9 cellular contexts compared by ENCODE assay signal in the genomic region with DNA sequence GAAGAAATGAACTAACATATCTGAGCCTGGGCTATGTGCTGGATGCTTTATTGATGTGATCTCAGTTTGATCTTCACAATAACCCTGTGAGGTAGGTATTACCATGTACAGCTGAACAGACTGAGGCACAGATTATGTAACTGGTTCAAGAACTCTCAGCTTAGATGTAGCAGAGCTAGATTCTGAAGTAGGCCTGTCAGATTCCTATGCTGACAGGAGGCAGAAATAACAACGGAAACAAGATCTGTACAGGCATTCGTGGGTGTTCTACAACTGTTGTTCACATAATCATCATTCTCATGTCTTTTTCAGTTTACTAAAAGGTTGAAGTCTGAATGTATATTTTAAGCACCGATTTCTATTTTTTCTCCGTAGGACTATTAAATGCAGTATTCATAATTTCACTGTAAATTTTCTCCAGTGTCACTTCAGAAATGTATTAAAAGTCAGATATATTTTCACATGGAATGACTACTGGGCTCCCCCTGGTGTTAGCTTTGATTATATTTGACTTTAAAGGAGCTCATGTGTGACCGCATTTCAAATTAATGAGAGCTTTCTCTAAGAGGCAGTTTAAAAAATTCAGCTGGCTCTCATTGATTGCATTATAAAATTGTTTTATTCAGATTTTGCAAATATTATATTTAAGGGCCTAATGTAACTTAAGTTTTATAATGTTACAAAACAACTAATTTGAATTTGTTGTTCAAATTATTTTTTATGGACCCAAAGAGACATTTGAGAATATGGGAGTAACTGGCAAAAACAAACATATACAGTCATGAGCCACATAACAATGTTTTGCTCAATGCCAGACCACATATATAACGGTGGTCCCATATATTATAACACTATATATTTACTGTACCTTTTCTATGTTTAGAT. TPM values are rescaled to one million over a fixed set of nuclear protein-coding genes. Genes with fewer than 3 reads are reported as not detected.
DNase-seq lines count a peak whose midpoint lies in the region; TF ChIP-seq lines count a peak whose summit lies in the region.
"Had no signal": no experiment of that assay in that cellular context is flagged by ENCODE, and none has a peak within 500 bp of the region (broad histone marks: within the 10 kb centered on the region; RNA-seq: fewer than 3 reads in every experiment).

No MANE protein-coding gene starts in this region.

- H3K27me3 Mint-ChIP-seq in glutamatergic neuron (ENCODE audit: unreplicated experiment) (no peaks in the 10 kb centered on the region), immature natural killer cell (ENCODE audit: low read depth in 3 of 3) (peaks cover 0 to 6% (median 0%) of the 10 kb centered on the region in 3 donors)
- peaks cover 14% of the 10 kb centered on the region for H3K27me3 Mint-ChIP-seq in activated naive CD4-positive, alpha-beta T cell treated with anti-CD3 and anti-CD28 coated beads, Interleukin-2, amount 10 ng/mL, durations not matched to agents 7 days and 5 days

- H3K36me3 Mint-ChIP-seq in glutamatergic neuron (ENCODE audit: unreplicated experiment), result no peaks in the 10 kb centered on the region
- no peaks in the 10 kb centered on the region for H3K36me3 Mint-ChIP-seq in immature natural killer cell
- no peaks in the 10 kb centered on the region for H3K36me3 Mint-ChIP-seq in activated naive CD4-positive, alpha-beta T cell treated with anti-CD3 and anti-CD28 coated beads, Interleukin-2, amount 10 ng/mL, durations not matched to agents 7 days and 5 days
- H3K36me3 Mint-ChIP-seq: naive thymus-derived CD4-positive, alpha-beta T cell had no signal

- TF ChIP-seq CTCF in LNCaP clone FGC (IDR thresholded peaks at IDR 0.05; ENCODE audit: control insufficient read depth, extremely low read depth, insufficient read depth) (peak; percentile 41), glutamatergic neuron (IDR thresholded peaks at IDR 0.05; ENCODE audit: partially characterized antibody, unreplicated experiment) (peak; percentile 76), uterus (IDR thresholded peaks at IDR 0.05) (peak; percentile 21 to 41 (median 32))

- H3K27ac ChIP-seq in uterus, result no peak overlapping the region

- H3K9me3 ChIP-seq in uterus, result no peaks in the 10 kb centered on the region

- DNase-seq in DMS53 treated with DMSO at 0.1 percent for 48 hours (lab: John Stamatoyannopoulos, UW; ENCODE audit: unreplicated experiment), result peak; percentile 31
- DNase-seq in LNCaP clone FGC (ENCODE audit: low read depth), result no peak
- DNase-seq in SKM-1 (lab: John Stamatoyannopoulos, UW; ENCODE audit: unreplicated experiment), result peak; percentile 12
- no peak for DNase-seq in glutamatergic neuron
- no peak for DNase-seq in uterus
- DNase-seq in immature natural killer cell, result no peak
- DNase-seq in stimulated activated CD8-positive, alpha-beta memory T cell treated with anti-CD3 and anti-CD28 coated beads, Interleukin-4, amount 100 ng/mL, for 48 hours, result no peak
- no peak for DNase-seq in activated naive CD4-positive, alpha-beta T cell treated with anti-CD3 and anti-CD28 coated beads, Interleukin-2, amount 10 ng/mL, durations not matched to agents 7 days and 5 days

- intact Hi-C loops in uterus (cut with DNase I; ENCODE audit: low total_unique reads), result no loop called here

- no peaks in the 10 kb centered on the region for H3K36me3 ChIP-seq in uterus

- H3K4me1 Mint-ChIP-seq in glutamatergic neuron (ENCODE audit: low read depth, unreplicated experiment), result no peaks in the 10 kb centered on the region
- no peaks in the 10 kb centered on the region for H3K4me1 Mint-ChIP-seq in immature natural killer cell
- no peaks in the 10 kb centered on the region for H3K4me1 Mint-ChIP-seq in activated naive CD4-positive, alpha-beta T cell treated with anti-CD3 and anti-CD28 coated beads, Interleukin-2, amount 10 ng/mL, durations not matched to agents 7 days and 5 days
- H3K4me1 Mint-ChIP-seq: naive thymus-derived CD4-positive, alpha-beta T cell had no signal

- no peaks in the 10 kb centered on the region for H3K9me3 Mint-ChIP-seq in glutamatergic neuron (ENCODE audit: unreplicated experiment)
- H3K9me3 Mint-ChIP-seq in immature natural killer cell, result no peaks in the 10 kb centered on the region
- no peaks in the 10 kb centered on the region for H3K9me3 Mint-ChIP-seq in activated naive CD4-positive, alpha-beta T cell treated with anti-CD3 and anti-CD28 coated beads, Interleukin-2, amount 10 ng/mL, durations not matched to agents 7 days and 5 days

- TF ChIP-seq POLR2A in uterus (IDR thresholded peaks at IDR 0.05), result no peak

- H3K27me3 ChIP-seq in uterus, result no peaks in the 10 kb centered on the region

- H3K4me3 Mint-ChIP-seq in glutamatergic neuron (ENCODE audit: unreplicated experiment) (no peak overlapping the region), immature natural killer cell (no peak overlapping the region)
- no peak overlapping the region for H3K4me3 Mint-ChIP-seq in activated naive CD4-positive, alpha-beta T cell treated with anti-CD3 and anti-CD28 coated beads, Interleukin-2, amount 10 ng/mL, durations not matched to agents 7 days and 5 days
- H3K4me3 Mint-ChIP-seq: naive thymus-derived CD4-positive, alpha-beta T cell had no signal

- no peak overlapping the region for H3K27ac Mint-ChIP-seq in glutamatergic neuron (ENCODE audit: unreplicated experiment)
- H3K27ac Mint-ChIP-seq in immature natural killer cell, result no peak overlapping the region
- H3K27ac Mint-ChIP-seq in activated naive CD4-positive, alpha-beta T cell treated with anti-CD3 and anti-CD28 coated beads, Interleukin-2, amount 10 ng/mL, durations not matched to agents 7 days and 5 days, result no peak overlapping the region
- H3K27ac Mint-ChIP-seq: naive thymus-derived CD4-positive, alpha-beta T cell had no signal

- H3K4me3 ChIP-seq in LNCaP clone FGC (ENCODE audit: low read depth, low read length) (no peak overlapping the region), uterus (no peak overlapping the region)

- no peaks in the 10 kb centered on the region for H3K4me1 ChIP-seq in uterus

- CTCF ChIA-PET in activated naive CD4-positive, alpha-beta T cell treated with anti-CD3 and anti-CD28 coated beads, Interleukin-2, amount 10 ng/mL, durations not matched to agents 7 days and 5 days (lab: Charles Lee), result interaction anchor here (0.7 to 1.3 kb wide), 15 partner anchors 9 to 497 kb away, joined by 3 to 11 read pairs (median 3); a partner anchor contains a TSS

RNA-seq across cellular contexts. Expression of a gene that starts 36.4 kb away (rescaled TPM):
- total RNA-seq in glutamatergic neuron (ENCODE audit: unreplicated experiment), result not detected
- total RNA-seq in uterus, result under 1 TPM in 1 of 4 donors, not detected in 3; under 0.01 TPM
- polyA plus RNA-seq in immature natural killer cell, result not detected
- total RNA-seq: naive thymus-derived CD4-positive, alpha-beta T cell had no signal
- polyA plus RNA-seq: naive thymus-derived CD4-positive, alpha-beta T cell had no signal

Comparison
In these comparisons a context has a peak if more than half of its experiments do, and no peak if none do; other contexts are left out.
1. DNase-seq: peak in DMS53 treated with DMSO at 0.1 percent for 48 hours (single experiment) and SKM-1 (single experiment); none in LNCaP clone FGC (single experiment), glutamatergic neuron (single experiment), uterus (0 of 2), immature natural killer cell (0 of 3), stimulated activated CD8-positive, alpha-beta memory T cell treated with anti-CD3 and anti-CD28 coated beads, Interleukin-4, amount 100 ng/mL, for 48 hours (single experiment) and activated naive CD4-positive, alpha-beta T cell treated with anti-CD3 and anti-CD28 coated beads, Interleukin-2, amount 10 ng/mL, durations not matched to agents 7 days and 5 days (single experiment).
2. Peak in every context shown above with its lines, with median percentiles within 50 percentile points of each other: CTCF ChIP-seq.